18 cellular contexts compared by ENCODE assay signal in the genomic region with DNA sequence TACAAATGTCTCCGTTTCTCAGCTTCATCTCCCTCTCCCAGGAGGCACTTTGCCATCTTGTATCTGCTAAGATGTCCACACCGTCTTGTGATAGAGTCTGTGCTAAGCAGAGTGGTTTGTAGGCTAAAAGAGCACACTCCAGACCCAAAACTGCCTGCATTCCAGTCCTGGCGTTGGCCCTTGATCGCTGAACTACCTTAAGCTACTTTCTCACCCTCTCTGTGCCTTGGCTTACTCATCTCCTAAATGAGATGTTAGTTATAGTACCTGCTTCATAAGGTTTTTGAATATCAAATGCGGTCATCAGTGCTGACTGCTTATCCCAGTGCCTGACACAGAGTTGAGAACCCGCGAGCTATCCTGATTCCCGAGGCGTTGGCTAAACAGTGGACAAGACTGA. TPM values are rescaled to one million over a fixed set of nuclear protein-coding genes. Genes with fewer than 3 reads are reported as not detected.
DNase-seq lines count a peak whose midpoint lies in the region; ATAC-seq and TF ChIP-seq lines count a peak whose summit lies in the region.
"Had no signal": no experiment of that assay in that cellular context is flagged by ENCODE, and none has a peak within 500 bp of the region (broad histone marks: within the 10 kb centered on the region; RNA-seq: fewer than 3 reads in every experiment).

No MANE protein-coding gene starts in this region.

- WGBS in IMR-90 (ENCODE audit: extremely low coverage in 2 of 2, insufficient read length in 1 of 2), 2 experiments, result 94% methylated on average over 3 of the region's 9 CpGs; no CpG with 5 or more reads in 1 of the 2 experiments
- no CpG with 5 or more reads among the region's 9 CpGs for WGBS in neuronal stem cell (ENCODE audit: extremely low coverage in 2 of 2, insufficient read length in 2 of 2, insufficient replicate concordance in 1 of 2), 2 donors

- peak overlapping the region; percentile 28 for H2BK20ac ChIP-seq in IMR-90 (ENCODE audit: low read depth, low read length)

- H3K4me2 ChIP-seq in IMR-90 (ENCODE audit: low read depth, low read length) (no peak overlapping the region), neuronal stem cell (ENCODE audit: insufficient read depth, low read length, poor library complexity, severe bottlenecking) (no peak overlapping the region)
- H3K4me2 ChIP-seq: BLaER1, GM23338 had no signal

- H3K4me1 Mint-ChIP-seq in activated naive CD8-positive, alpha-beta T cell (ENCODE audit: low read depth), result peaks cover 77% of the 10 kb centered on the region
- peaks cover 83% of the 10 kb centered on the region for H3K4me1 Mint-ChIP-seq in activated naive CD8-positive, alpha-beta T cell treated with anti-CD3 and anti-CD28 coated beads, Interleukin-2, amount 50 U/mL, for 24 hours
- H3K4me1 Mint-ChIP-seq in progenitor cell of endocrine pancreas (ENCODE audit: low read depth), result peaks cover 2% of the 10 kb centered on the region

- TF ChIP-seq RAD21 in IMR-90 (IDR thresholded peaks at IDR 0.05; ENCODE audit: low read length), result no peak

- H3K9me3 ChIP-seq in IMR-90 (ENCODE audit: control insufficient read depth, insufficient read depth, low read length) (no peaks in the 10 kb centered on the region), neuronal stem cell (replicated peaks in 1 of 2; ENCODE audit: control insufficient read depth in 2 of 2, insufficient read depth in 1 of 2, low read depth in 1 of 2, low read length in 2 of 2) (no peaks in the 10 kb centered on the region)
- H3K9me3 ChIP-seq: BLaER1 had no signal

- no peak overlapping the region for H2BK12ac ChIP-seq in neuronal stem cell (ENCODE audit: low read length)

- H3K9me3 Mint-ChIP-seq in activated naive CD8-positive, alpha-beta T cell (ENCODE audit: low read depth), result no peaks in the 10 kb centered on the region
- no peaks in the 10 kb centered on the region for H3K9me3 Mint-ChIP-seq in activated naive CD8-positive, alpha-beta T cell treated with anti-CD3 and anti-CD28 coated beads, Interleukin-2, amount 50 U/mL, for 24 hours
- no peaks in the 10 kb centered on the region for H3K9me3 Mint-ChIP-seq in progenitor cell of endocrine pancreas (ENCODE audit: low read depth)
- H3K9me3 Mint-ChIP-seq: GM23338 had no signal

- dilution Hi-C loops in IMR-90 (cut with HindIII; ENCODE audit: low sequenced_read_pairs, unreplicated experiment), result no loop called here

- TF ChIP-seq CTCF in IMR-90 (conservative IDR thresholded peaks at IDR 0.05; ENCODE audit: low read depth, low read length) (no peak), progenitor cell of endocrine pancreas (IDR thresholded peaks at IDR 0.05; ENCODE audit: unreplicated experiment) (no peak)

- H4K91ac ChIP-seq in IMR-90 (ENCODE audit: insufficient read depth, low read depth, low read length), result peak overlapping the region; percentile 48; the same call in 1 of the 2 replicates
- H4K91ac ChIP-seq in neuronal stem cell (ENCODE audit: low read depth, low read length, poor library complexity), result no peak overlapping the region

- H4K8ac ChIP-seq in IMR-90 (ENCODE audit: low read depth in 2 of 2, low read length in 2 of 2) (peak overlapping the region in 1 of 2 experiments; percentile 46; a peak in 3 of 4 replicates), neuronal stem cell (ENCODE audit: low read depth, low read length) (no peak overlapping the region)

- peak overlapping the region; percentile 88 for H2AK5ac ChIP-seq in IMR-90 (ENCODE audit: low read depth, low read length)
- H2AK5ac ChIP-seq in neuronal stem cell (ENCODE audit: low read depth, low read length), result no peak overlapping the region

- no peak overlapping the region for H3K56ac ChIP-seq in IMR-90 (ENCODE audit: extremely low read depth, insufficient read depth, low read length)

- POLR2A ChIA-PET in IMR-90 (lab: Charles Lee; ENCODE audit: unreplicated experiment), result interaction anchor here (1.0 kb wide), 1 partner anchor 34 kb away, joined by 3 read pairs; the partner anchor contains the start of genes AURKA and CSTF1

- H2BK120ac ChIP-seq in IMR-90 (ENCODE audit: low read depth, low read length), result peak overlapping the region; percentile 56
- H2BK120ac ChIP-seq in neuronal stem cell (ENCODE audit: low read depth, low read length), result no peak overlapping the region

- H4K20me1 ChIP-seq in IMR-90 (ENCODE audit: insufficient read depth, low read length), result no peaks in the 10 kb centered on the region
- H4K20me1 ChIP-seq: BLaER1 had no signal

- H2AK9ac ChIP-seq in IMR-90 (replicated peaks; ENCODE audit: low read depth, low read length, poor library complexity), result no peak overlapping the region

- H3K79me1 ChIP-seq in IMR-90 (ENCODE audit: low read depth in 1 of 2, low read length in 2 of 2), result peaks cover 29 to 74% of the 10 kb centered on the region in 2 experiments
- no peaks in the 10 kb centered on the region for H3K79me1 ChIP-seq in neuronal stem cell (ENCODE audit: low read depth, low read length)

- DNase-seq in activated naive CD8-positive, alpha-beta T cell treated with anti-CD3 and anti-CD28 coated beads, Interleukin-2, amount 50 U/mL, for 24 hours, result no peak
- no peak for DNase-seq in IMR-90
- peak; percentile 21 for DNase-seq in ecto neural progenitor cell (ENCODE audit: low spot score)
- DNase-seq in progenitor cell of endocrine pancreas (ENCODE audit: low spot score, unreplicated experiment), result no peak
- DNase-seq in 8988T, result no peak
- DNase-seq in neuronal stem cell (ENCODE audit: low spot score), result no peak
- DNase-seq: DMS153, DMS79, GDM1, HCEC 1CT, KG1 had no signal

- peak overlapping the region; percentile 65 for H4K5ac ChIP-seq in IMR-90 (ENCODE audit: low read depth, low read length)

- H3K36me3 ChIP-seq in IMR-90 (ENCODE audit: control insufficient read depth, insufficient read depth, low read length), result peaks cover 8% of the 10 kb centered on the region
- H3K36me3 ChIP-seq in neuronal stem cell (replicated peaks in 1 of 2; ENCODE audit: control insufficient read depth in 2 of 2, insufficient read depth in 2 of 2, low read length in 2 of 2), result no peaks in the 10 kb centered on the region
- H3K36me3 ChIP-seq: BLaER1 had no signal

- H3K4me3 Mint-ChIP-seq in activated naive CD8-positive, alpha-beta T cell, result no peak overlapping the region
- no peak overlapping the region for H3K4me3 Mint-ChIP-seq in activated naive CD8-positive, alpha-beta T cell treated with anti-CD3 and anti-CD28 coated beads, Interleukin-2, amount 50 U/mL, for 24 hours
- no peak overlapping the region for H3K4me3 Mint-ChIP-seq in progenitor cell of endocrine pancreas (ENCODE audit: low read depth)
- H3K4me3 Mint-ChIP-seq: GM23338, IgD-negative memory B cell had no signal

- intact Hi-C loops in IMR-90 (cut with micrococcal nuclease), result no loop called here

- no peak for ATAC-seq in activated naive CD8-positive, alpha-beta T cell treated with anti-CD3 and anti-CD28 coated beads, Interleukin-2, amount 50 U/mL, for 24 hours
- ATAC-seq in IMR-90 (ENCODE audit: low read depth) (no peak), HG02642 (IDR thresholded peaks at IDR 0.05; ENCODE audit: poor library complexity, unreplicated experiment) (no peak)
- ATAC-seq: GM23338 had no signal

- no peak for TF ChIP-seq POLR2A in IMR-90 (IDR thresholded peaks at IDR 0.05; ENCODE audit: low read depth, low read length)

- H3K27ac ChIP-seq in IMR-90 (ENCODE audit: insufficient read depth, low read length) (peak overlapping the region; percentile 28; the same call in 1 of the 2 replicates), neuronal stem cell (replicated peaks; ENCODE audit: low read length) (no peak overlapping the region)
- H3K27ac ChIP-seq: 22Rv1, BLaER1 had no signal

- peak overlapping the region; percentile 18 for H2BK5ac ChIP-seq in IMR-90 (ENCODE audit: low read depth, low read length, poor library complexity, severe bottlenecking)
- no peak overlapping the region for H2BK5ac ChIP-seq in neuronal stem cell (ENCODE audit: low read length)

- H3K4me1 ChIP-seq in IMR-90 (ENCODE audit: control insufficient read depth, insufficient read depth, low read length) (peaks cover 50% of the 10 kb centered on the region), neuronal stem cell (ENCODE audit: control insufficient read depth in 2 of 2, insufficient read depth in 1 of 2, low read depth in 1 of 2, low read length in 2 of 2) (peaks cover 0 to 11% of the 10 kb centered on the region in 2 donors)

- CTCF ChIA-PET in IMR-90 (lab: Yijun Ruan, JAX), result no interaction called here

- H3K36me3 Mint-ChIP-seq in activated naive CD8-positive, alpha-beta T cell, result peaks cover 4% of the 10 kb centered on the region
- H3K36me3 Mint-ChIP-seq in activated naive CD8-positive, alpha-beta T cell treated with anti-CD3 and anti-CD28 coated beads, Interleukin-2, amount 50 U/mL, for 24 hours (ENCODE audit: low read depth), result peaks cover 2% of the 10 kb centered on the region
- H3K36me3 Mint-ChIP-seq in progenitor cell of endocrine pancreas (ENCODE audit: insufficient read depth), result no peaks in the 10 kb centered on the region
- H3K36me3 Mint-ChIP-seq: IgD-negative memory B cell had no signal

- H3K9ac ChIP-seq in IMR-90 (ENCODE audit: low read depth, low read length), result no peak overlapping the region
- no peak overlapping the region for H3K9ac ChIP-seq in neuronal stem cell (ENCODE audit: low read depth, low read length, poor library complexity)
- H3K9ac ChIP-seq: BLaER1 had no signal

- H2BK15ac ChIP-seq in IMR-90 (ENCODE audit: low read depth, low read length) (peak overlapping the region; percentile 86; the same call in 2 of the 3 replicates), neuronal stem cell (ENCODE audit: low read length) (no peak overlapping the region)

- peak overlapping the region; percentile 44; the same call in 1 of the 2 replicates for H3K4ac ChIP-seq in IMR-90 (ENCODE audit: low read depth, low read length)
- H3K4ac ChIP-seq in neuronal stem cell (ENCODE audit: low read length), result no peak overlapping the region

- H2AFZ ChIP-seq in IMR-90 (replicated peaks; ENCODE audit: low read length, poor library complexity) (no peak overlapping the region), neuronal stem cell (ENCODE audit: low read length) (no peak overlapping the region)
- H2AFZ ChIP-seq: GM23338 had no signal

- H3K27me3 ChIP-seq in IMR-90 (ENCODE audit: control insufficient read depth, insufficient read depth, low read length), result no peaks in the 10 kb centered on the region
- H3K27me3 ChIP-seq in neuronal stem cell (ENCODE audit: control insufficient read depth in 3 of 3, insufficient read depth in 3 of 3, low read depth in 1 of 3, low read length in 3 of 3), result no peaks in the 10 kb centered on the region
- H3K27me3 ChIP-seq: BLaER1 had no signal

- H3K18ac ChIP-seq in IMR-90 (ENCODE audit: low read depth, low read length), result peak overlapping the region; percentile 45
- H3K18ac ChIP-seq in neuronal stem cell (ENCODE audit: low read length), result no peak overlapping the region

- no TSS peak for BruUV-seq in IMR-90 (replicated peaks; lab: Mats Ljungman, UMichigan)

- no peaks in the 10 kb centered on the region for H3K27me3 Mint-ChIP-seq in activated naive CD8-positive, alpha-beta T cell
- H3K27me3 Mint-ChIP-seq in activated naive CD8-positive, alpha-beta T cell treated with anti-CD3 and anti-CD28 coated beads, Interleukin-2, amount 50 U/mL, for 24 hours, result no peaks in the 10 kb centered on the region
- H3K27me3 Mint-ChIP-seq in progenitor cell of endocrine pancreas, result peaks cover 10% of the 10 kb centered on the region

- H3K9me1 ChIP-seq in IMR-90 (ENCODE audit: insufficient read depth, low read length), result peaks cover 30% of the 10 kb centered on the region

- no peak overlapping the region for H3K23ac ChIP-seq in IMR-90 (ENCODE audit: low read depth, low read length)
- no peak overlapping the region for H3K23ac ChIP-seq in neuronal stem cell (ENCODE audit: low read depth, low read length, poor library complexity)

- H3K4me3 ChIP-seq in IMR-90 (ENCODE audit: insufficient read depth, low read depth, low read length) (no peak overlapping the region), neuronal stem cell (ENCODE audit: low read length in 2 of 2) (no peak overlapping the region)
- H3K4me3 ChIP-seq: BLaER1, GM23338 had no signal

- in situ Hi-C loops in IMR-90 (cut with MboI; ENCODE audit: low sequenced_read_pairs), result no loop called here

- peak overlapping the region; percentile 64 for H3K27ac Mint-ChIP-seq in activated naive CD8-positive, alpha-beta T cell
- H3K27ac Mint-ChIP-seq in activated naive CD8-positive, alpha-beta T cell treated with anti-CD3 and anti-CD28 coated beads, Interleukin-2, amount 50 U/mL, for 24 hours, result no peak overlapping the region
- peak overlapping the region; percentile 62 for H3K27ac Mint-ChIP-seq in progenitor cell of endocrine pancreas
- H3K27ac Mint-ChIP-seq: GM23338 had no signal

- H3K14ac ChIP-seq in IMR-90 (replicated peaks; ENCODE audit: low read depth, low read length) (no peak overlapping the region), neuronal stem cell (ENCODE audit: low read length) (no peak overlapping the region)

RNA-seq across cellular contexts. Expression of gene CASS4, which starts 14.0 kb away (rescaled TPM):
- total RNA-seq in IMR-90 (2012; rRNA removed), result 25.8 and 26.1 TPM in 2 replicates
- polyA plus RNA-seq in IMR-90 (2012; rRNA removed), result 26.5 and 29.6 TPM in 2 replicates
- polyA plus RNA-seq in IMR-90 (2012; cell fraction: cytosol; rRNA removed), result 12.7 and 19.2 TPM in 2 replicates
- 28.4 and 44.9 TPM in 2 replicates for polyA plus RNA-seq in IMR-90 (2012; cell fraction: nucleus; rRNA removed; ENCODE audit: low replicate concordance)
- total RNA-seq in progenitor cell of endocrine pancreas, result 0.09 and 0.26 TPM in 2 replicates
- 0.22 TPM for polyA plus RNA-seq in neuronal stem cell (2013, experiment 1 of 2)
- 0.28 TPM for polyA plus RNA-seq in neuronal stem cell (2013, experiment 2 of 2)
- total RNA-seq: GM23338, HT1080 had no signal
- polyA plus RNA-seq: GM23338 had no signal

RNA-seq across cellular contexts. Expression of gene CSTF1, which starts 33.6 kb away (rescaled TPM):
- total RNA-seq in IMR-90 (2012; rRNA removed), result 86.4 and 105 TPM in 2 replicates
- 48.8 and 49.5 TPM in 2 replicates for polyA plus RNA-seq in IMR-90 (2012; rRNA removed)
- polyA plus RNA-seq in IMR-90 (2012; cell fraction: cytosol; rRNA removed), result 24.3 and 40.6 TPM in 2 replicates
- 28.6 and 46.9 TPM in 2 replicates for polyA plus RNA-seq in IMR-90 (2012; cell fraction: nucleus; rRNA removed; ENCODE audit: low replicate concordance)
- 43.5 and 46.8 TPM in 2 replicates for total RNA-seq in progenitor cell of endocrine pancreas
- 28.7 TPM for polyA plus RNA-seq in neuronal stem cell (2013, experiment 1 of 2)
- polyA plus RNA-seq in neuronal stem cell (2013, experiment 2 of 2), result 29.5 TPM

RNA-seq across cellular contexts. Expression of gene AURKA, which starts 34.0 kb away (rescaled TPM):
- total RNA-seq in IMR-90 (2012; rRNA removed) (83.3 and 88.0 TPM in 2 replicates), progenitor cell of endocrine pancreas (24.5 and 26.1 TPM in 2 replicates)
- 63.7 and 68.0 TPM in 2 replicates for polyA plus RNA-seq in IMR-90 (2012; rRNA removed)
- 21.7 and 43.0 TPM in 2 replicates for polyA plus RNA-seq in IMR-90 (2012; cell fraction: cytosol; rRNA removed)
- polyA plus RNA-seq in IMR-90 (2012; cell fraction: nucleus; rRNA removed; ENCODE audit: low replicate concordance), result 13.7 and 69.2 TPM in 2 replicates
- 113 TPM for polyA plus RNA-seq in neuronal stem cell (2013, experiment 1 of 2)
- 109 TPM for polyA plus RNA-seq in neuronal stem cell (2013, experiment 2 of 2)

RNA-seq across cellular contexts. Expression of gene RTF2, which starts 42.4 kb away (rescaled TPM):
- total RNA-seq in IMR-90 (2012; rRNA removed) (109 and 118 TPM in 2 replicates), progenitor cell of endocrine pancreas (62.6 and 65.5 TPM in 2 replicates)
- 98.4 and 102 TPM in 2 replicates for polyA plus RNA-seq in IMR-90 (2012; rRNA removed)
- 73.2 and 76.9 TPM in 2 replicates for polyA plus RNA-seq in IMR-90 (2012; cell fraction: cytosol; rRNA removed)
- polyA plus RNA-seq in IMR-90 (2012; cell fraction: nucleus; rRNA removed; ENCODE audit: low replicate concordance), result 59.0 and 86.9 TPM in 2 replicates
- polyA plus RNA-seq in neuronal stem cell (2013, experiment 1 of 2), result 48.3 TPM
- 45.7 TPM for polyA plus RNA-seq in neuronal stem cell (2013, experiment 2 of 2)

Comparison
In these comparisons a context has a peak if more than half of its experiments do, and no peak if none do; other contexts are left out.
1. RNA of gene CASS4, which starts 14.0 kb away (total RNA-seq): 25.8 to 26.1 TPM in IMR-90; 0.09 to 0.26 TPM in progenitor cell of endocrine pancreas; every median in the first group is over 10 times any median in the second.